ENCODE assay signal across 1 cellular context in the genomic region with DNA sequence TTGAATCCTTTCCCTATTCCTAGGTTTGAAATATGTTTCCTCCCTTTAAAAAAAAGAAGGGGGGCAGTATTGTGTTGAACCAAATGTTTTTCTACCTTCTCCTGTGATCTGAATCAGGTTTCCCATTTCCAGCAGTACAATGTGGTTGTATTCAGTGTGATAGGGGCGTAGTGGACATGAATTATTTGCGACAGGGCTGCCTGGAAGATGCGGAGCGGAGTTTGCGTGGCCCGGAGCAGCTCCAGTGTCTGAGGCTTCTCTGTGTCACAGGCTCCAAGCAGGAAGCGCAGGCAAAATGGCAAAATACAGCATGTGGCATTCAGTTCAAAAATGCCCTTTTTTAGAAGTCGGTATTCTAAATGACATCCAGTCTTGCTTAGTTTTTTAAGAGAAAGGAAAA.
A peak's percentile ranks its signal among the peaks of the same experiment; 100 is the strongest.
TF ChIP-seq lines count a peak whose summit lies in the region.

No MANE protein-coding gene starts in this region.

TF ChIP-seq in K562, 482 proteins besides CTCF, POLR2A, EP300 and RAD21 (continued from another document and continues in another):
- TF ChIP-seq, protein P1, sequence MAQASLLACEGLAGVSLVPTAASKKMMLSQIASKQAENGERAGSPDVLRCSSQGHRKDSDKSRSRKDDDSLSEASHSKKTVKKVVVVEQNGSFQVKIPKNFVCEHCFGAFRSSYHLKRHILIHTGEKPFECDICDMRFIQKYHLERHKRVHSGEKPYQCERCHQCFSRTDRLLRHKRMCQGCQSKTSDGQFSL (CRISPR knock-in tag; IDR thresholded peaks at IDR 0.05): no peak
- TF ChIP-seq, protein P1 (tag; IDR thresholded peaks at IDR 0.05): no peak
- TF ChIP-seq HLTF (IDR thresholded peaks at IDR 0.05) (no peak), KAT7 (CRISPR knock-in tag; IDR thresholded peaks at IDR 0.05; ENCODE audit: borderline replicate concordance) (no peak), ZNF146 (CRISPR knock-in tag; IDR thresholded peaks at IDR 0.05; ENCODE audit: unreplicated experiment) (no peak), MAZ (CRISPR knock-in tag; conservative IDR thresholded peaks at IDR 0.05 in 1 of 2, IDR thresholded peaks at IDR 0.05 in 1 of 2) (0 out of 4 replicates have a peak, but pooled peaks of 1 of the 2 experiments have one; percentile 17), NRF1 (conservative IDR thresholded peaks at IDR 0.05 in 1 of 2, IDR thresholded peaks at IDR 0.05 in 1 of 2) (0 out of 4 replicates have a peak, but pooled peaks of 1 of the 2 experiments have one; percentile 15), ZNF445 (CRISPR knock-in tag; IDR thresholded peaks at IDR 0.05; ENCODE audit: low read depth) (no peak), ELF2 (CRISPR knock-in tag; IDR thresholded peaks at IDR 0.05) (no peak), CBX3 (IDR thresholded peaks at IDR 0.05; ENCODE audit: borderline replicate concordance in 1 of 2, low read length in 2 of 2) (no peak), ZKSCAN8 (CRISPR knock-in tag; IDR thresholded peaks at IDR 0.05) (no peak), CTBP1 (IDR thresholded peaks at IDR 0.05; ENCODE audit: borderline replicate concordance) (0 out of 2 replicates have a peak, but pooled peaks have one; percentile 15), MIER1 (IDR thresholded peaks at IDR 0.05; ENCODE audit: low read depth) (no peak), ELF1 (tag; IDR thresholded peaks at IDR 0.05) (0 out of 2 replicates have a peak, but pooled peaks have one; percentile 38), TBP (optimal IDR thresholded peaks at IDR 0.05; ENCODE audit: low read depth, low read length) (no peak), ZNF707 (CRISPR knock-in tag; conservative IDR thresholded peaks at IDR 0.05) (no peak), CBX5 (IDR thresholded peaks at IDR 0.05; ENCODE audit: borderline replicate concordance, low read depth) (no peak), FOSL1 (tag; conservative IDR thresholded peaks at IDR 0.05) (no peak), ZNF436 (CRISPR knock-in tag; IDR thresholded peaks at IDR 0.05) (no peak), PHF8 (IDR thresholded peaks at IDR 0.05; ENCODE audit: borderline replicate concordance, low read length) (no peak), MTA1 (IDR thresholded peaks at IDR 0.05; ENCODE audit: borderline replicate concordance) (no peak), SPI1 (IDR thresholded peaks at IDR 0.05; ENCODE audit: borderline replicate concordance, low read depth, low read length) (no peak), ZNF431 (CRISPR knock-in tag; IDR thresholded peaks at IDR 0.05) (no peak), ILF3 (IDR thresholded peaks at IDR 0.05; ENCODE audit: borderline replicate concordance) (no peak), ZNF143 (CRISPR knock-in tag; IDR thresholded peaks at IDR 0.05) (no peak), RB1 (IDR thresholded peaks at IDR 0.05; ENCODE audit: low read depth) (no peak), ZNF551 (CRISPR knock-in tag; IDR thresholded peaks at IDR 0.05) (no peak), NFIC (IDR thresholded peaks at IDR 0.05) (no peak)
- TF ChIP-seq, protein P2, sequence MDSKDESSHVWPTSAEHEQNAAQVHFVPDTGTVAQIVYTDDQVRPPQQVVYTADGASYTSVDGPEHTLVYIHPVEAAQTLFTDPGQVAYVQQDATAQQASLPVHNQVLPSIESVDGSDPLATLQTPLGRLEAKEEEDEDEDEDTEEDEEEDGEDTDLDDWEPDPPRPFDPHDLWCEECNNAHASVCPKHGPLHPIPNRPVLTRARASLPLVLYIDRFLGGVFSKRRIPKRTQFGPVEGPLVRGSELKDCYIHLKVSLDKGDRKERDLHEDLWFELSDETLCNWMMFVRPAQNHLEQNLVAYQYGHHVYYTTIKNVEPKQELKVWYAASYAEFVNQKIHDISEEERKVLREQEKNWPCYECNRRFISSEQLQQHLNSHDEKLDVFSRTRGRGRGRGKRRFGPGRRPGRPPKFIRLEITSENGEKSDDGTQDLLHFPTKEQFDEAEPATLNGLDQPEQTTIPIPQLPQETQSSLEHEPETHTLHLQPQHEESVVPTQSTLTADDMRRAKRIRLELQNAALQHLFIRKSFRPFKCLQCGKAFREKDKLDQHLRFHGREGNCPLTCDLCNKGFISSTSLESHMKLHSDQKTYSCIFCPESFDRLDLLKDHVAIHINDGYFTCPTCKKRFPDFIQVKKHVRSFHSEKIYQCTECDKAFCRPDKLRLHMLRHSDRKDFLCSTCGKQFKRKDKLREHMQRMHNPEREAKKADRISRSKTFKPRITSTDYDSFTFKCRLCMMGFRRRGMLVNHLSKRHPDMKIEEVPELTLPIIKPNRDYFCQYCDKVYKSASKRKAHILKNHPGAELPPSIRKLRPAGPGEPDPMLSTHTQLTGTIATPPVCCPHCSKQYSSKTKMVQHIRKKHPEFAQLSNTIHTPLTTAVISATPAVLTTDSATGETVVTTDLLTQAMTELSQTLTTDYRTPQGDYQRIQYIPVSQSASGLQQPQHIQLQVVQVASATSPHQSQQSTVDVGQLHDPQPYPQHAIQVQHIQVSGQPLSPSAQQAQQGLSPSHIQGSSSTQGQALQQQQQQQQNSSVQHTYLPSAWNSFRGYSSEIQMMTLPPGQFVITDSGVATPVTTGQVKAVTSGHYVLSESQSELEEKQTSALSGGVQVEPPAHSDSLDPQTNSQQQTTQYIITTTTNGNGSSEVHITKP (IDR thresholded peaks at IDR 0.05; ENCODE audit: partially characterized antibody): no peak
- TF ChIP-seq, protein P3, sequence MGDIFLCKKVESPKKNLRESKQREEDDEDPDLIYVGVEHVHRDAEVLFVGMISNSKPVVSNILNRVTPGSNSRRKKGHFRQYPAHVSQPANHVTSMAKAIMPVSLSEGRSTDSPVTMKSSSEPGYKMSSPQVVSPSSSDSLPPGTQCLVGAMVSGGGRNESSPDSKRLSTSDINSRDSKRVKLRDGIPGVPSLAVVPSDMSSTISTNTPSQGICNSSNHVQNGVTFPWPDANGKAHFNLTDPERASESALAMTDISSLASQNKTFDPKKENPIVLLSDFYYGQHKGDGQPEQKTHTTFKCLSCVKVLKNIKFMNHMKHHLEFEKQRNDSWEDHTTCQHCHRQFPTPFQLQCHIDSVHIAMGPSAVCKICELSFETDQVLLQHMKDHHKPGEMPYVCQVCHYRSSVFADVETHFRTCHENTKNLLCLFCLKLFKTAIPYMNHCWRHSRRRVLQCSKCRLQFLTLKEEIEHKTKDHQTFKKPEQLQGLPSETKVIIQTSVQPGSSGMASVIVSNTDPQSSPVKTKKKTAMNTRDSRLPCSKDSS (IDR thresholded peaks at IDR 0.05; ENCODE audit: low read depth, partially characterized antibody): no peak
- TF ChIP-seq, protein P4, sequence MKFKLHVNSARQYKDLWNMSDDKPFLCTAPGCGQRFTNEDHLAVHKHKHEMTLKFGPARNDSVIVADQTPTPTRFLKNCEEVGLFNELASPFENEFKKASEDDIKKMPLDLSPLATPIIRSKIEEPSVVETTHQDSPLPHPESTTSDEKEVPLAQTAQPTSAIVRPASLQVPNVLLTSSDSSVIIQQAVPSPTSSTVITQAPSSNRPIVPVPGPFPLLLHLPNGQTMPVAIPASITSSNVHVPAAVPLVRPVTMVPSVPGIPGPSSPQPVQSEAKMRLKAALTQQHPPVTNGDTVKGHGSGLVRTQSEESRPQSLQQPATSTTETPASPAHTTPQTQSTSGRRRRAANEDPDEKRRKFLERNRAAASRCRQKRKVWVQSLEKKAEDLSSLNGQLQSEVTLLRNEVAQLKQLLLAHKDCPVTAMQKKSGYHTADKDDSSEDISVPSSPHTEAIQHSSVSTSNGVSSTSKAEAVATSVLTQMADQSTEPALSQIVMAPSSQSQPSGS (CRISPR knock-in tag; IDR thresholded peaks at IDR 0.05): no peak
- TF ChIP-seq, protein P5, sequence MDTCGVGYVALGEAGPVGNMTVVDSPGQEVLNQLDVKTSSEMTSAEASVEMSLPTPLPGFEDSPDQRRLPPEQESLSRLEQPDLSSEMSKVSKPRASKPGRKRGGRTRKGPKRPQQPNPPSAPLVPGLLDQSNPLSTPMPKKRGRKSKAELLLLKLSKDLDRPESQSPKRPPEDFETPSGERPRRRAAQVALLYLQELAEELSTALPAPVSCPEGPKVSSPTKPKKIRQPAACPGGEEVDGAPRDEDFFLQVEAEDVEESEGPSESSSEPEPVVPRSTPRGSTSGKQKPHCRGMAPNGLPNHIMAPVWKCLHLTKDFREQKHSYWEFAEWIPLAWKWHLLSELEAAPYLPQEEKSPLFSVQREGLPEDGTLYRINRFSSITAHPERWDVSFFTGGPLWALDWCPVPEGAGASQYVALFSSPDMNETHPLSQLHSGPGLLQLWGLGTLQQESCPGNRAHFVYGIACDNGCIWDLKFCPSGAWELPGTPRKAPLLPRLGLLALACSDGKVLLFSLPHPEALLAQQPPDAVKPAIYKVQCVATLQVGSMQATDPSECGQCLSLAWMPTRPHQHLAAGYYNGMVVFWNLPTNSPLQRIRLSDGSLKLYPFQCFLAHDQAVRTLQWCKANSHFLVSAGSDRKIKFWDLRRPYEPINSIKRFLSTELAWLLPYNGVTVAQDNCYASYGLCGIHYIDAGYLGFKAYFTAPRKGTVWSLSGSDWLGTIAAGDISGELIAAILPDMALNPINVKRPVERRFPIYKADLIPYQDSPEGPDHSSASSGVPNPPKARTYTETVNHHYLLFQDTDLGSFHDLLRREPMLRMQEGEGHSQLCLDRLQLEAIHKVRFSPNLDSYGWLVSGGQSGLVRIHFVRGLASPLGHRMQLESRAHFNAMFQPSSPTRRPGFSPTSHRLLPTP (IDR thresholded peaks at IDR 0.05; ENCODE audit: borderline replicate concordance, extremely low read depth, insufficient read length): no peak
- TF ChIP-seq, protein P6, sequence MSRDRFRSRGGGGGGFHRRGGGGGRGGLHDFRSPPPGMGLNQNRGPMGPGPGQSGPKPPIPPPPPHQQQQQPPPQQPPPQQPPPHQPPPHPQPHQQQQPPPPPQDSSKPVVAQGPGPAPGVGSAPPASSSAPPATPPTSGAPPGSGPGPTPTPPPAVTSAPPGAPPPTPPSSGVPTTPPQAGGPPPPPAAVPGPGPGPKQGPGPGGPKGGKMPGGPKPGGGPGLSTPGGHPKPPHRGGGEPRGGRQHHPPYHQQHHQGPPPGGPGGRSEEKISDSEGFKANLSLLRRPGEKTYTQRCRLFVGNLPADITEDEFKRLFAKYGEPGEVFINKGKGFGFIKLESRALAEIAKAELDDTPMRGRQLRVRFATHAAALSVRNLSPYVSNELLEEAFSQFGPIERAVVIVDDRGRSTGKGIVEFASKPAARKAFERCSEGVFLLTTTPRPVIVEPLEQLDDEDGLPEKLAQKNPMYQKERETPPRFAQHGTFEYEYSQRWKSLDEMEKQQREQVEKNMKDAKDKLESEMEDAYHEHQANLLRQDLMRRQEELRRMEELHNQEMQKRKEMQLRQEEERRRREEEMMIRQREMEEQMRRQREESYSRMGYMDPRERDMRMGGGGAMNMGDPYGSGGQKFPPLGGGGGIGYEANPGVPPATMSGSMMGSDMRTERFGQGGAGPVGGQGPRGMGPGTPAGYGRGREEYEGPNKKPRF (IDR thresholded peaks at IDR 0.05; ENCODE audit: low read depth, low read length): no peak
- TF ChIP-seq, protein P7, sequence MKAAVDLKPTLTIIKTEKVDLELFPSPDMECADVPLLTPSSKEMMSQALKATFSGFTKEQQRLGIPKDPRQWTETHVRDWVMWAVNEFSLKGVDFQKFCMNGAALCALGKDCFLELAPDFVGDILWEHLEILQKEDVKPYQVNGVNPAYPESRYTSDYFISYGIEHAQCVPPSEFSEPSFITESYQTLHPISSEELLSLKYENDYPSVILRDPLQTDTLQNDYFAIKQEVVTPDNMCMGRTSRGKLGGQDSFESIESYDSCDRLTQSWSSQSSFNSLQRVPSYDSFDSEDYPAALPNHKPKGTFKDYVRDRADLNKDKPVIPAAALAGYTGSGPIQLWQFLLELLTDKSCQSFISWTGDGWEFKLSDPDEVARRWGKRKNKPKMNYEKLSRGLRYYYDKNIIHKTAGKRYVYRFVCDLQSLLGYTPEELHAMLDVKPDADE (conservative IDR thresholded peaks at IDR 0.05; ENCODE audit: control insufficient read depth, low read depth, low read length): no peak
- TF ChIP-seq, protein P8, sequence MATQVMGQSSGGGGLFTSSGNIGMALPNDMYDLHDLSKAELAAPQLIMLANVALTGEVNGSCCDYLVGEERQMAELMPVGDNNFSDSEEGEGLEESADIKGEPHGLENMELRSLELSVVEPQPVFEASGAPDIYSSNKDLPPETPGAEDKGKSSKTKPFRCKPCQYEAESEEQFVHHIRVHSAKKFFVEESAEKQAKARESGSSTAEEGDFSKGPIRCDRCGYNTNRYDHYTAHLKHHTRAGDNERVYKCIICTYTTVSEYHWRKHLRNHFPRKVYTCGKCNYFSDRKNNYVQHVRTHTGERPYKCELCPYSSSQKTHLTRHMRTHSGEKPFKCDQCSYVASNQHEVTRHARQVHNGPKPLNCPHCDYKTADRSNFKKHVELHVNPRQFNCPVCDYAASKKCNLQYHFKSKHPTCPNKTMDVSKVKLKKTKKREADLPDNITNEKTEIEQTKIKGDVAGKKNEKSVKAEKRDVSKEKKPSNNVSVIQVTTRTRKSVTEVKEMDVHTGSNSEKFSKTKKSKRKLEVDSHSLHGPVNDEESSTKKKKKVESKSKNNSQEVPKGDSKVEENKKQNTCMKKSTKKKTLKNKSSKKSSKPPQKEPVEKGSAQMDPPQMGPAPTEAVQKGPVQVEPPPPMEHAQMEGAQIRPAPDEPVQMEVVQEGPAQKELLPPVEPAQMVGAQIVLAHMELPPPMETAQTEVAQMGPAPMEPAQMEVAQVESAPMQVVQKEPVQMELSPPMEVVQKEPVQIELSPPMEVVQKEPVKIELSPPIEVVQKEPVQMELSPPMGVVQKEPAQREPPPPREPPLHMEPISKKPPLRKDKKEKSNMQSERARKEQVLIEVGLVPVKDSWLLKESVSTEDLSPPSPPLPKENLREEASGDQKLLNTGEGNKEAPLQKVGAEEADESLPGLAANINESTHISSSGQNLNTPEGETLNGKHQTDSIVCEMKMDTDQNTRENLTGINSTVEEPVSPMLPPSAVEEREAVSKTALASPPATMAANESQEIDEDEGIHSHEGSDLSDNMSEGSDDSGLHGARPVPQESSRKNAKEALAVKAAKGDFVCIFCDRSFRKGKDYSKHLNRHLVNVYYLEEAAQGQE (CRISPR knock-in tag; IDR thresholded peaks at IDR 0.05; ENCODE audit: low read depth): no peak
- TF ChIP-seq, protein P9, sequence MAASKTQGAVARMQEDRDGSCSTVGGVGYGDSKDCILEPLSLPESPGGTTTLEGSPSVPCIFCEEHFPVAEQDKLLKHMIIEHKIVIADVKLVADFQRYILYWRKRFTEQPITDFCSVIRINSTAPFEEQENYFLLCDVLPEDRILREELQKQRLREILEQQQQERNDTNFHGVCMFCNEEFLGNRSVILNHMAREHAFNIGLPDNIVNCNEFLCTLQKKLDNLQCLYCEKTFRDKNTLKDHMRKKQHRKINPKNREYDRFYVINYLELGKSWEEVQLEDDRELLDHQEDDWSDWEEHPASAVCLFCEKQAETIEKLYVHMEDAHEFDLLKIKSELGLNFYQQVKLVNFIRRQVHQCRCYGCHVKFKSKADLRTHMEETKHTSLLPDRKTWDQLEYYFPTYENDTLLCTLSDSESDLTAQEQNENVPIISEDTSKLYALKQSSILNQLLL (CRISPR knock-in tag; IDR thresholded peaks at IDR 0.05; ENCODE audit: borderline replicate concordance): no peak
- TF ChIP-seq, protein P10, sequence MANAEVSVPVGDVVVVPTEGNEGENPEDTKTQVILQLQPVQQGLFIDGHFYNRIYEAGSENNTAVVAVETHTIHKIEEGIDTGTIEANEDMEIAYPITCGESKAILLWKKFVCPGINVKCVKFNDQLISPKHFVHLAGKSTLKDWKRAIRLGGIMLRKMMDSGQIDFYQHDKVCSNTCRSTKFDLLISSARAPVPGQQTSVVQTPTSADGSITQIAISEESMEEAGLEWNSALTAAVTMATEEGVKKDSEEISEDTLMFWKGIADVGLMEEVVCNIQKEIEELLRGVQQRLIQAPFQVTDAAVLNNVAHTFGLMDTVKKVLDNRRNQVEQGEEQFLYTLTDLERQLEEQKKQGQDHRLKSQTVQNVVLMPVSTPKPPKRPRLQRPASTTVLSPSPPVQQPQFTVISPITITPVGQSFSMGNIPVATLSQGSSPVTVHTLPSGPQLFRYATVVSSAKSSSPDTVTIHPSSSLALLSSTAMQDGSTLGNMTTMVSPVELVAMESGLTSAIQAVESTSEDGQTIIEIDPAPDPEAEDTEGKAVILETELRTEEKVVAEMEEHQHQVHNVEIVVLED (CRISPR knock-in tag; IDR thresholded peaks at IDR 0.05): peak; percentile 92
